ENCODE assay signal across 25 cellular contexts in genomic region chr7:116208919-116209318, GRCh38.
"Had no signal": no experiment of that assay in that cellular context is flagged by ENCODE, and none has a peak within 500 bp of the region (broad histone marks: within the 10 kb centered on the region; RNA-seq: fewer than 3 reads in every experiment).

No MANE protein-coding gene starts in this region.

- H3K27me3 ChIP-seq: esophagus squamous epithelium, sigmoid colon, spleen, testis, tibial artery had no signal

- H3K4me1 ChIP-seq: psoas muscle had no signal

- H3K36me3 Mint-ChIP-seq: naive B cell; stimulated activated memory B cell treated with anti-CD40 and anti-IgM and Interleukin-4, amounts not matched to agents 10 μg/mL and 1 μg/mL and 100 μg/mL, for 72 hours; type B pancreatic cell had no signal

- H3K9me3 Mint-ChIP-seq: memory B cell; naive B cell; nephron; stimulated activated memory B cell treated with anti-CD40 and anti-IgM and Interleukin-4, amounts not matched to agents 10 μg/mL and 1 μg/mL and 100 μg/mL, for 72 hours; type B pancreatic cell had no signal

- H3K9me3 ChIP-seq: esophagus squamous epithelium, mucosa of descending colon, psoas muscle, sigmoid colon, spleen, testis, tibial artery had no signal

- H3K27ac ChIP-seq: coronary artery, esophagus squamous epithelium, psoas muscle, testis had no signal

- H3K4me3 Mint-ChIP-seq: stimulated activated memory B cell treated with anti-CD40 and anti-IgM and Interleukin-4, amounts not matched to agents 10 μg/mL and 1 μg/mL and 100 μg/mL, for 72 hours had no signal

- FAIRE-seq: endothelial cell of umbilical vein had no signal

- ATAC-seq: left lobe of liver; mucosa of descending colon; psoas muscle; right cardiac atrium; stimulated activated memory B cell treated with anti-CD40 and anti-IgM and Interleukin-4, amounts not matched to agents 10 μg/mL and 1 μg/mL and 100 μg/mL, for 72 hours; stimulated activated naive CD8-positive, alpha-beta T cell treated with anti-CD3 and anti-CD28 coated beads, Interleukin-15, Interleukin-2, amounts not matched to agents 100 U/mL and 50 U/mL, for 24 hours had no signal

- H3K27me3 Mint-ChIP-seq: memory B cell; naive B cell; stimulated activated memory B cell treated with anti-CD40 and anti-IgM and Interleukin-4, amounts not matched to agents 10 μg/mL and 1 μg/mL and 100 μg/mL, for 72 hours had no signal

- H3K27ac Mint-ChIP-seq: nephron; stimulated activated memory B cell treated with anti-CD40 and anti-IgM and Interleukin-4, amounts not matched to agents 10 μg/mL and 1 μg/mL and 100 μg/mL, for 72 hours had no signal

- H3K4me3 ChIP-seq: coronary artery, esophagus squamous epithelium, lung, mucosa of descending colon, psoas muscle, sigmoid colon, spleen, tibial artery had no signal

- H3K36me3 ChIP-seq: esophagus squamous epithelium, sigmoid colon, spleen, tibial artery had no signal

- DNase-seq: dermis blood vessel endothelial cell; esophagus squamous epithelium; foreskin melanocyte; hypothalamus; mucosa of descending colon; naive B cell; nucleus accumbens; posterior cingulate gyrus; psoas muscle; right cardiac atrium; sigmoid colon; spleen; stimulated activated CD4-positive, alpha-beta T cell treated with anti-CD3 and anti-CD28 coated beads, Interleukin-4, amount 100 ng/mL, for 4 hours; stimulated activated naive CD8-positive, alpha-beta T cell treated with anti-CD3 and anti-CD28 coated beads, Interleukin-15, Interleukin-2, amounts not matched to agents 100 U/mL and 50 U/mL, for 24 hours; substantia nigra; testis; tibial artery had no signal
